27 cellular contexts compared by ENCODE assay signal in genomic region chrX:120731386-120731785, GRCh38.
"Had no signal": no experiment of that assay in that cellular context is flagged by ENCODE, and none has a peak within 500 bp of the region (broad histone marks: within the 10 kb centered on the region; RNA-seq: fewer than 3 reads in every experiment).

No MANE protein-coding gene starts in this region.

- H3K4me3 Mint-ChIP-seq: activated CD4-positive, alpha-beta memory T cell treated with anti-CD3 and anti-CD28 coated beads for 36 hours; activated CD4-positive, alpha-beta T cell treated with anti-CD3 and anti-CD28 coated beads, Interleukin-2, amount 10 ng/mL, durations not matched to agents 24 days and 14 days; activated naive CD4-positive, alpha-beta T cell treated with anti-CD3 and anti-CD28 coated beads, Interleukin-2, amount 10 ng/mL, durations not matched to agents 7 days and 5 days; activated naive CD8-positive, alpha-beta T cell treated with anti-CD3 and anti-CD28 coated beads, Interleukin-2, amount 10 ng/mL, durations not matched to agents 7 days and 5 days; activated T-cell treated with anti-CD3 and anti-CD28 coated beads, Interleukin-2, amount 50 U/mL, for 24 hours; naive thymus-derived CD8-positive, alpha-beta T cell; neural crest cell; stimulated activated memory B cell treated with anti-CD40 and anti-IgM and Interleukin-4, amounts not matched to agents 10 μg/mL and 1 μg/mL and 100 μg/mL, for 72 hours; stimulated activated naive CD8-positive, alpha-beta T cell treated with anti-CD3 and anti-CD28 coated beads, Interleukin-15, amount 100 ng/mL, for 72 hours; type B pancreatic cell had no signal

- H3K9me3 Mint-ChIP-seq: activated CD4-positive, alpha-beta memory T cell treated with anti-CD3 and anti-CD28 coated beads for 36 hours; activated CD4-positive, alpha-beta T cell treated with anti-CD3 and anti-CD28 coated beads, Interleukin-2, amount 10 ng/mL, durations not matched to agents 24 days and 14 days; activated naive CD4-positive, alpha-beta T cell treated with anti-CD3 and anti-CD28 coated beads, Interleukin-2, amount 10 ng/mL, durations not matched to agents 7 days and 5 days; activated T-cell treated with anti-CD3 and anti-CD28 coated beads, Interleukin-2, amount 50 U/mL, for 24 hours; stimulated activated naive CD8-positive, alpha-beta T cell treated with anti-CD3 and anti-CD28 coated beads, Interleukin-15, amount 100 ng/mL, for 72 hours; type B pancreatic cell had no signal

- H3K27me3 Mint-ChIP-seq: activated CD4-positive, alpha-beta memory T cell treated with anti-CD3 and anti-CD28 coated beads for 36 hours; activated CD4-positive, alpha-beta T cell treated with anti-CD3 and anti-CD28 coated beads, Interleukin-2, amount 10 ng/mL, durations not matched to agents 24 days and 14 days; activated naive CD4-positive, alpha-beta T cell treated with anti-CD3 and anti-CD28 coated beads, Interleukin-2, amount 10 ng/mL, durations not matched to agents 7 days and 5 days; activated naive CD8-positive, alpha-beta T cell treated with anti-CD3 and anti-CD28 coated beads, Interleukin-2, amount 10 ng/mL, durations not matched to agents 7 days and 5 days; naive thymus-derived CD8-positive, alpha-beta T cell; stimulated activated memory B cell treated with anti-CD40 and anti-IgM and Interleukin-4, amounts not matched to agents 10 μg/mL and 1 μg/mL and 100 μg/mL, for 72 hours; stimulated activated naive CD8-positive, alpha-beta T cell treated with anti-CD3 and anti-CD28 coated beads, Interleukin-15, amount 100 ng/mL, for 72 hours; type B pancreatic cell had no signal

- H3K36me3 Mint-ChIP-seq: activated CD4-positive, alpha-beta memory T cell treated with anti-CD3 and anti-CD28 coated beads for 36 hours; activated naive CD4-positive, alpha-beta T cell treated with anti-CD3 and anti-CD28 coated beads, Interleukin-2, amount 10 ng/mL, durations not matched to agents 7 days and 5 days; activated naive CD8-positive, alpha-beta T cell treated with anti-CD3 and anti-CD28 coated beads, Interleukin-2, amount 10 ng/mL, durations not matched to agents 7 days and 5 days; stimulated activated memory B cell treated with anti-CD40 and anti-IgM and Interleukin-4, amounts not matched to agents 10 μg/mL and 1 μg/mL and 100 μg/mL, for 72 hours; type B pancreatic cell had no signal

- DNase-seq: activated CD4-positive, alpha-beta memory T cell treated with anti-CD3 and anti-CD28 coated beads for 36 hours; activated CD4-positive, alpha-beta T cell treated with anti-CD3 and anti-CD28 coated beads, Interleukin-2, amount 10 ng/mL, durations not matched to agents 24 days and 14 days; activated CD8-positive, alpha-beta memory T cell treated with anti-CD3 and anti-CD28 coated beads, Interleukin-2, amount 50 U/mL, for 4 hours; activated gamma-delta T cell; activated naive CD4-positive, alpha-beta T cell treated with anti-CD3 and anti-CD28 coated beads, Interleukin-2, amount 10 ng/mL, durations not matched to agents 7 days and 5 days; activated naive CD8-positive, alpha-beta T cell treated with anti-CD3 and anti-CD28 coated beads, Interleukin-2, amount 10 ng/mL, durations not matched to agents 7 days and 5 days; activated T-cell treated with anti-CD3 and anti-CD28 coated beads, Interleukin-2, amount 50 U/mL, for 24 hours; central memory CD4-positive, alpha-beta T cell; foreskin melanocyte; heart right ventricle; left lung; lower lobe of right lung; mesenchymal stem cell; naive thymus-derived CD8-positive, alpha-beta T cell; nucleus accumbens; stimulated activated CD4-positive, alpha-beta T cell treated with anti-CD3 and anti-CD28 coated beads, Interleukin-1b, Interleukin-23, amount 100 ng/mL, for 48 hours; stimulated activated CD4-positive, alpha-beta T cell treated with anti-CD3 and anti-CD28 coated beads, Interleukin-4, amount 100 ng/mL, for 4 hours; stimulated activated CD8-positive, alpha-beta memory T cell treated with anti-CD3 and anti-CD28 coated beads, Interleukin-4, amount 100 ng/mL, for 48 hours; stimulated activated naive CD8-positive, alpha-beta T cell treated with anti-CD3 and anti-CD28 coated beads, Interleukin-15, amount 100 ng/mL, for 72 hours; substantia nigra; T1000; uterus; WERI-Rb-1 had no signal

- H3K27ac Mint-ChIP-seq: activated CD4-positive, alpha-beta memory T cell treated with anti-CD3 and anti-CD28 coated beads for 36 hours; activated CD4-positive, alpha-beta T cell treated with anti-CD3 and anti-CD28 coated beads, Interleukin-2, amount 10 ng/mL, durations not matched to agents 24 days and 14 days; activated naive CD4-positive, alpha-beta T cell treated with anti-CD3 and anti-CD28 coated beads, Interleukin-2, amount 10 ng/mL, durations not matched to agents 7 days and 5 days; activated naive CD8-positive, alpha-beta T cell treated with anti-CD3 and anti-CD28 coated beads, Interleukin-2, amount 10 ng/mL, durations not matched to agents 7 days and 5 days; activated T-cell treated with anti-CD3 and anti-CD28 coated beads, Interleukin-2, amount 50 U/mL, for 24 hours; naive thymus-derived CD8-positive, alpha-beta T cell; stimulated activated memory B cell treated with anti-CD40 and anti-IgM and Interleukin-4, amounts not matched to agents 10 μg/mL and 1 μg/mL and 100 μg/mL, for 72 hours; stimulated activated naive CD8-positive, alpha-beta T cell treated with anti-CD3 and anti-CD28 coated beads, Interleukin-15, amount 100 ng/mL, for 72 hours; type B pancreatic cell had no signal

- ATAC-seq: activated CD4-positive, CD25-positive, alpha-beta regulatory T cell treated with anti-CD3 and anti-CD28 coated beads, Interleukin-2, amount 50 U/mL, for 24 hours; heart right ventricle; left lung; lower lobe of right lung; naive thymus-derived CD8-positive, alpha-beta T cell; stimulated activated memory B cell treated with anti-CD40 and anti-IgM and Interleukin-4, amounts not matched to agents 10 μg/mL and 1 μg/mL and 100 μg/mL, for 72 hours; stimulated activated naive CD8-positive, alpha-beta T cell treated with anti-CD3 and anti-CD28 coated beads, Interleukin-15, amount 100 ng/mL, for 72 hours had no signal

- H3K4me1 Mint-ChIP-seq: activated naive CD4-positive, alpha-beta T cell treated with anti-CD3 and anti-CD28 coated beads, Interleukin-2, amount 10 ng/mL, durations not matched to agents 7 days and 5 days; activated naive CD8-positive, alpha-beta T cell treated with anti-CD3 and anti-CD28 coated beads, Interleukin-2, amount 10 ng/mL, durations not matched to agents 7 days and 5 days; neural crest cell; stimulated activated naive CD8-positive, alpha-beta T cell treated with anti-CD3 and anti-CD28 coated beads, Interleukin-15, amount 100 ng/mL, for 72 hours had no signal
